20 cellular contexts compared by ENCODE assay signal in the genomic region with DNA sequence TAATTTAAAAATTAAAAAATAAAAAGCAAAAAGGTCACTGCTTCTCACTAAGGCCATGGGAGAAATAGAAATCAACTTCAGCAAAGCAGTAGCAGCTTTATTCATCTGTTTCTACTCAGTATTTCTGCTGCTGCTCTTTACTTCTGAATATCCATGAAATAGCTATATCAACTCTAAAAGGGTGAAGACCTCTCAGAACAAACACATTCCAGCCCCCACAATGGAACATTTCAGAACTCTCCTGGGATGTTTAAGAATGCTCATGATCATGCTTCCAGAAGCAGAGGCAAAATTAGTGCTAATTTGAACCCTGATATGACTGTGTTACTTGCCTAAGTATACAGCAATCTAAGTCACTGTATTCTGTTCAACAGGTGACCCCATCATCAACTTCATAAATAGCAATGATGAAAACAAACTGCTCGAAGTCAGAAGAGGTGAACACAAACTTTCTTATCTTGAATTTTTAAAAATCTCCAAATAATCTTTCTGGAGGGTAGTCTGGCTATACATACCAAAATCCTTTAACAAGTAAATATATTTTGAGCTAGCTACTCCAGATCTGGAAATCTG. TPM values are rescaled to one million over a fixed set of nuclear protein-coding genes. Genes with fewer than 3 reads are reported as not detected.
A peak's percentile ranks its signal among the peaks of the same experiment; 100 is the strongest.
DNase-seq lines count a peak whose midpoint lies in the region; ATAC-seq and TF ChIP-seq lines count a peak whose summit lies in the region.
"Had no signal": no experiment of that assay in that cellular context is flagged by ENCODE, and none has a peak within 500 bp of the region (broad histone marks: within the 10 kb centered on the region; RNA-seq: fewer than 3 reads in every experiment).

No MANE protein-coding gene starts in this region.

- no peaks in the 10 kb centered on the region for H3K9me3 Mint-ChIP-seq in chondrocyte (ENCODE audit: low read depth)
- H3K9me3 Mint-ChIP-seq in osteocyte (ENCODE audit: unreplicated experiment), result no peaks in the 10 kb centered on the region
- no peaks in the 10 kb centered on the region for H3K9me3 Mint-ChIP-seq in type B pancreatic cell
- H3K9me3 Mint-ChIP-seq in natural killer cell treated with Interleukin-12 subunit alpha and Interleukin-12 subunit beta and Interleukin-15 and Interleukin-18, amount 100 ng/mL, for 72 hours, result no peaks in the 10 kb centered on the region
- H3K9me3 Mint-ChIP-seq: CD4-positive, CD25-positive, alpha-beta regulatory T cell; CD8-positive, alpha-beta T cell had no signal

- no peaks in the 10 kb centered on the region for H3K36me3 Mint-ChIP-seq in chondrocyte (ENCODE audit: low read depth)
- no peaks in the 10 kb centered on the region for H3K36me3 Mint-ChIP-seq in osteocyte (ENCODE audit: unreplicated experiment)
- no peaks in the 10 kb centered on the region for H3K36me3 Mint-ChIP-seq in type B pancreatic cell
- H3K36me3 Mint-ChIP-seq in natural killer cell treated with Interleukin-12 subunit alpha and Interleukin-12 subunit beta and Interleukin-15 and Interleukin-18, amount 100 ng/mL, for 72 hours, result no peaks in the 10 kb centered on the region

- H3K4me3 Mint-ChIP-seq in chondrocyte (ENCODE audit: unreplicated experiment), result no peak overlapping the region
- no peak overlapping the region for H3K4me3 Mint-ChIP-seq in osteocyte (ENCODE audit: unreplicated experiment)
- H3K4me3 Mint-ChIP-seq in type B pancreatic cell, result no peak overlapping the region
- no peak overlapping the region for H3K4me3 Mint-ChIP-seq in natural killer cell treated with Interleukin-12 subunit alpha and Interleukin-12 subunit beta and Interleukin-15 and Interleukin-18, amount 100 ng/mL, for 72 hours
- H3K4me3 Mint-ChIP-seq: B cell; CD4-positive, CD25-positive, alpha-beta regulatory T cell; CD8-positive, alpha-beta T cell had no signal

- no peaks in the 10 kb centered on the region for H3K36me3 ChIP-seq in left ventricle myocardium inferior
- H3K36me3 ChIP-seq: BLaER1 had no signal

- H3K4me1 Mint-ChIP-seq in chondrocyte (ENCODE audit: low read depth), result peaks cover 17% of the 10 kb centered on the region
- peaks cover 35% of the 10 kb centered on the region for H3K4me1 Mint-ChIP-seq in osteocyte (ENCODE audit: unreplicated experiment)
- H3K4me1 Mint-ChIP-seq in type B pancreatic cell (ENCODE audit: unreplicated experiment), result peaks cover 29% of the 10 kb centered on the region
- H3K4me1 Mint-ChIP-seq in natural killer cell treated with Interleukin-12 subunit alpha and Interleukin-12 subunit beta and Interleukin-15 and Interleukin-18, amount 100 ng/mL, for 72 hours (ENCODE audit: low read depth in 2 of 2), result peaks cover 1 to 10% of the 10 kb centered on the region in 2 donors
- H3K4me1 Mint-ChIP-seq: B cell had no signal

- no peak for ATAC-seq in left cardiac atrium
- no peak for ATAC-seq in natural killer cell treated with Interleukin-12 subunit alpha and Interleukin-12 subunit beta and Interleukin-15 and Interleukin-18, amount 100 ng/mL, for 72 hours
- ATAC-seq in HG02981 (IDR thresholded peaks at IDR 0.05; ENCODE audit: unreplicated experiment), result no peak
- ATAC-seq: CD8-positive, alpha-beta T cell had no signal

- TF ChIP-seq CTCF in left ventricle myocardium inferior (IDR thresholded peaks at IDR 0.05; ENCODE audit: borderline replicate concordance) (no peak), chondrocyte (IDR thresholded peaks at IDR 0.05) (no peak), osteocyte (IDR thresholded peaks at IDR 0.05) (no peak), type B pancreatic cell (conservative IDR thresholded peaks at IDR 0.05) (no peak)

- H3K27me3 Mint-ChIP-seq in chondrocyte (ENCODE audit: low read depth) (no peaks in the 10 kb centered on the region), osteocyte (ENCODE audit: unreplicated experiment) (no peaks in the 10 kb centered on the region), type B pancreatic cell (no peaks in the 10 kb centered on the region)
- no peaks in the 10 kb centered on the region for H3K27me3 Mint-ChIP-seq in natural killer cell treated with Interleukin-12 subunit alpha and Interleukin-12 subunit beta and Interleukin-15 and Interleukin-18, amount 100 ng/mL, for 72 hours
- H3K27me3 Mint-ChIP-seq: B cell; CD4-positive, CD25-positive, alpha-beta regulatory T cell had no signal

- H3K4me3 ChIP-seq in left ventricle myocardium inferior, result no peak overlapping the region
- H3K4me3 ChIP-seq: BLaER1 had no signal

- intact Hi-C loops in left ventricle myocardium inferior (cut with micrococcal nuclease), result no loop called here
- intact Hi-C loops in left cardiac atrium (cut with DNase I), result no loop called here

- peaks cover 70% of the 10 kb centered on the region for H3K4me1 ChIP-seq in left ventricle myocardium inferior
- H3K4me1 ChIP-seq: Caco-2 had no signal

- DNase-seq in left ventricle myocardium inferior (no peak), left cardiac atrium (no peak), chondrocyte (ENCODE audit: low spot score) (no peak), osteocyte (ENCODE audit: extremely low spot score, unreplicated experiment) (no peak), type B pancreatic cell (ENCODE audit: extremely low spot score, unreplicated experiment) (no peak), SW480 (ENCODE audit: low spot score) (no peak)
- no peak for DNase-seq in natural killer cell treated with Interleukin-12 subunit alpha and Interleukin-12 subunit beta and Interleukin-15 and Interleukin-18, amount 100 ng/mL, for 72 hours (ENCODE audit: low spot score)
- DNase-seq: Caco-2; CD4-positive, CD25-positive, alpha-beta regulatory T cell; CD8-positive, alpha-beta T cell; DMS153; DND-41; GOT3; H7; HCEC 1CT had no signal

- H3K9me3 ChIP-seq in left ventricle myocardium inferior (replicated peaks), result no peaks in the 10 kb centered on the region
- H3K9me3 ChIP-seq: BLaER1, Caco-2 had no signal

- no peaks in the 10 kb centered on the region for H3K27me3 ChIP-seq in left ventricle myocardium inferior (ENCODE audit: low read depth)
- H3K27me3 ChIP-seq: BLaER1 had no signal

- H3K27ac Mint-ChIP-seq in chondrocyte (ENCODE audit: unreplicated experiment) (peak overlapping the region; percentile 34), osteocyte (ENCODE audit: unreplicated experiment) (peak overlapping the region; percentile 66), type B pancreatic cell (peak overlapping the region; percentile 43)
- no peak overlapping the region for H3K27ac Mint-ChIP-seq in natural killer cell treated with Interleukin-12 subunit alpha and Interleukin-12 subunit beta and Interleukin-15 and Interleukin-18, amount 100 ng/mL, for 72 hours
- H3K27ac Mint-ChIP-seq: B cell; CD8-positive, alpha-beta T cell had no signal

- H3K27ac ChIP-seq in left ventricle myocardium inferior (replicated peaks), result peak overlapping the region; percentile 18
- H3K27ac ChIP-seq: 22Rv1, BLaER1, C4-2B had no signal

RNA-seq across cellular contexts. Expression of a gene that starts 29.6 kb away (rescaled TPM):
- total RNA-seq in left ventricle myocardium inferior (36.8 TPM), left cardiac atrium (10 to 100 TPM; 42.1 to 67.5 TPM), chondrocyte (45.4 to 55.5 TPM (median 45.9 TPM) in 3 replicates), osteocyte (23.9 and 24.1 TPM in 2 replicates), type B pancreatic cell (ENCODE audit: low replicate concordance) (46.2 and 122 TPM in 2 replicates)
- total RNA-seq in natural killer cell treated with Interleukin-12 subunit alpha and Interleukin-12 subunit beta and Interleukin-15 and Interleukin-18, amount 100 ng/mL, for 72 hours, result 10 to 100 TPM; 25.4 to 26.7 TPM

Comparison
In these comparisons a context has a peak if more than half of its experiments do, and no peak if none do; other contexts are left out.
1. H3K27ac Mint-ChIP-seq: peak in chondrocyte (single experiment), osteocyte (single experiment) and type B pancreatic cell (single experiment); none in natural killer cell treated with Interleukin-12 subunit alpha and Interleukin-12 subunit beta and Interleukin-15 and Interleukin-18, amount 100 ng/mL, for 72 hours (0 of 2).